ENCODE assay signal across 19 cellular contexts in the genomic region with DNA sequence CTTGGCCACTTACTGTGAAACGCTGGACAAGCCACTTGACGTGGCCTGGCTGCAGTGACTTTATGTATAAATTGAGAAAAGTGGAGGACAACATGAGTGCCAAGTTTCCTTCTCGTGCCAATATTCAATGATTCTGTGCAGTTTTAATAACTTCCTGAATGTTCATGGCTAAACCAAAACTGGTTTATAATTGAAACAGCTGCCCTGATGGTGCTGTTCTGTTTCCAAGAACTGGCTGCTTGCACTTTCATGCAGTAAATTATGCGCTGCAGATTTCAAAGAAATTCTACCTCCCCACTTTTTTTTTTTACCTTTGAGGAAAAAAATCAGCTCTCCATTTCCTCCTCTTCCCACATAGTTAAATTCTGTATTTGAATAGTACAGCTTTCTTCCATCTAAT.
DNase-seq lines count a peak whose midpoint lies in the region; ATAC-seq and TF ChIP-seq lines count a peak whose summit lies in the region.
"Had no signal": no experiment of that assay in that cellular context is flagged by ENCODE, and none has a peak within 500 bp of the region (broad histone marks: within the 10 kb centered on the region; RNA-seq: fewer than 3 reads in every experiment).

No MANE protein-coding gene starts in this region.

- H3K27me3 Mint-ChIP-seq in natural killer cell treated with Interleukin-12 subunit alpha and Interleukin-12 subunit beta and Interleukin-15 and Interleukin-18, amount 100 ng/mL, for 72 hours, result peaks cover 0 to 10% of the 10 kb centered on the region in 2 donors
- peaks cover 0 to 2% of the 10 kb centered on the region in 2 donors for H3K27me3 Mint-ChIP-seq in natural killer cell (ENCODE audit: low read depth in 2 of 2)
- no peaks in the 10 kb centered on the region for H3K27me3 Mint-ChIP-seq in activated T-helper 1 cell treated with anti-CD3 and anti-CD28 coated beads, Interleukin-12 subunit alpha, Interleukin-12 subunit beta, Interleukin-2, Interleukin-4 antibody, amounts not matched to agents 30 ng/mL and 10 ng/mL and 1 ng/mL, durations not matched to agents 14 hours and 24 hours and 36 hours (ENCODE audit: insufficient read depth)
- H3K27me3 Mint-ChIP-seq in stimulated activated naive B cell treated with anti-CD40 and anti-IgM and Interleukin-4, amounts not matched to agents 10 μg/mL and 1 μg/mL and 100 μg/mL, for 72 hours, result peaks cover 0 to 12% of the 10 kb centered on the region in 2 donors

- H3K27ac ChIP-seq in KOPT-K1 (ENCODE audit: low read depth, low read length, poor library complexity, severe bottlenecking), result peak overlapping the region; percentile 84
- H3K27ac ChIP-seq: foreskin keratinocyte, neural progenitor cell, PC-9, transverse colon had no signal

- peaks cover 5 to 32% of the 10 kb centered on the region in 2 donors for H3K4me1 Mint-ChIP-seq in natural killer cell treated with Interleukin-12 subunit alpha and Interleukin-12 subunit beta and Interleukin-15 and Interleukin-18, amount 100 ng/mL, for 72 hours (ENCODE audit: low read depth in 2 of 2)
- H3K4me1 Mint-ChIP-seq in natural killer cell, result peaks cover 0 to 4% of the 10 kb centered on the region in 2 donors
- H3K4me1 Mint-ChIP-seq in activated T-helper 1 cell treated with anti-CD3 and anti-CD28 coated beads, Interleukin-12 subunit alpha, Interleukin-12 subunit beta, Interleukin-2, Interleukin-4 antibody, amounts not matched to agents 30 ng/mL and 10 ng/mL and 1 ng/mL, durations not matched to agents 14 hours and 24 hours and 36 hours (ENCODE audit: low read depth), result peaks cover 68% of the 10 kb centered on the region
- peaks cover 20 to 51% of the 10 kb centered on the region in 2 donors for H3K4me1 Mint-ChIP-seq in stimulated activated naive B cell treated with anti-CD40 and anti-IgM and Interleukin-4, amounts not matched to agents 10 μg/mL and 1 μg/mL and 100 μg/mL, for 72 hours

- H3K4me3 Mint-ChIP-seq in natural killer cell treated with Interleukin-12 subunit alpha and Interleukin-12 subunit beta and Interleukin-15 and Interleukin-18, amount 100 ng/mL, for 72 hours, result peak overlapping the region; percentile 53
- H3K4me3 Mint-ChIP-seq in natural killer cell, result no peak overlapping the region
- peak overlapping the region; percentile 4 for H3K4me3 Mint-ChIP-seq in activated T-helper 1 cell treated with anti-CD3 and anti-CD28 coated beads, Interleukin-12 subunit alpha, Interleukin-12 subunit beta, Interleukin-2, Interleukin-4 antibody, amounts not matched to agents 30 ng/mL and 10 ng/mL and 1 ng/mL, durations not matched to agents 14 hours and 24 hours and 36 hours
- peak overlapping the region in 1 of 2 donors; percentile 59 for H3K4me3 Mint-ChIP-seq in stimulated activated naive B cell treated with anti-CD40 and anti-IgM and Interleukin-4, amounts not matched to agents 10 μg/mL and 1 μg/mL and 100 μg/mL, for 72 hours
- H3K4me3 Mint-ChIP-seq: neural progenitor cell had no signal

- TF ChIP-seq CTCF in natural killer cell (IDR thresholded peaks at IDR 0.05), result no peak

- no peaks in the 10 kb centered on the region for H3K9me3 ChIP-seq in KOPT-K1 (ENCODE audit: insufficient read depth, low read length, poor library complexity, severe bottlenecking)
- H3K9me3 ChIP-seq: ascending aorta, MG63, transverse colon had no signal

- no peak for ATAC-seq in natural killer cell treated with Interleukin-12 subunit alpha and Interleukin-12 subunit beta and Interleukin-15 and Interleukin-18, amount 100 ng/mL, for 72 hours
- no peak for ATAC-seq in natural killer cell
- peak; percentile 52 to 58 for ATAC-seq in stimulated activated naive B cell treated with anti-CD40 and anti-IgM and Interleukin-4, amounts not matched to agents 10 μg/mL and 1 μg/mL and 100 μg/mL, for 72 hours (replicated peaks)
- no peak for ATAC-seq in HG03460 (IDR thresholded peaks at IDR 0.05; ENCODE audit: unreplicated experiment)
- ATAC-seq: foreskin keratinocyte had no signal

- no peaks in the 10 kb centered on the region for H3K9me3 Mint-ChIP-seq in natural killer cell treated with Interleukin-12 subunit alpha and Interleukin-12 subunit beta and Interleukin-15 and Interleukin-18, amount 100 ng/mL, for 72 hours
- H3K9me3 Mint-ChIP-seq in natural killer cell, result no peaks in the 10 kb centered on the region
- peaks cover 4% of the 10 kb centered on the region for H3K9me3 Mint-ChIP-seq in activated T-helper 1 cell treated with anti-CD3 and anti-CD28 coated beads, Interleukin-12 subunit alpha, Interleukin-12 subunit beta, Interleukin-2, Interleukin-4 antibody, amounts not matched to agents 30 ng/mL and 10 ng/mL and 1 ng/mL, durations not matched to agents 14 hours and 24 hours and 36 hours
- H3K9me3 Mint-ChIP-seq in stimulated activated naive B cell treated with anti-CD40 and anti-IgM and Interleukin-4, amounts not matched to agents 10 μg/mL and 1 μg/mL and 100 μg/mL, for 72 hours, result peaks cover 0 to 10% of the 10 kb centered on the region in 2 donors

- peak overlapping the region in 1 of 2 donors; percentile 79 for H3K27ac Mint-ChIP-seq in natural killer cell treated with Interleukin-12 subunit alpha and Interleukin-12 subunit beta and Interleukin-15 and Interleukin-18, amount 100 ng/mL, for 72 hours
- no peak overlapping the region for H3K27ac Mint-ChIP-seq in natural killer cell
- H3K27ac Mint-ChIP-seq in activated T-helper 1 cell treated with anti-CD3 and anti-CD28 coated beads, Interleukin-12 subunit alpha, Interleukin-12 subunit beta, Interleukin-2, Interleukin-4 antibody, amounts not matched to agents 30 ng/mL and 10 ng/mL and 1 ng/mL, durations not matched to agents 14 hours and 24 hours and 36 hours, result peak overlapping the region; percentile 72
- no peak overlapping the region for H3K27ac Mint-ChIP-seq in stimulated activated naive B cell treated with anti-CD40 and anti-IgM and Interleukin-4, amounts not matched to agents 10 μg/mL and 1 μg/mL and 100 μg/mL, for 72 hours
- H3K27ac Mint-ChIP-seq: neural progenitor cell had no signal

- H3K36me3 ChIP-seq in KOPT-K1 (ENCODE audit: insufficient read depth, low read length), result no peaks in the 10 kb centered on the region
- H3K36me3 ChIP-seq: ascending aorta, MG63, neural progenitor cell, transverse colon had no signal

- DNase-seq in natural killer cell treated with Interleukin-12 subunit alpha and Interleukin-12 subunit beta and Interleukin-15 and Interleukin-18, amount 100 ng/mL, for 72 hours (ENCODE audit: low spot score), result no peak
- DNase-seq in natural killer cell, result no peak
- no peak for DNase-seq in activated T-helper 1 cell treated with anti-CD3 and anti-CD28 coated beads, Interleukin-12 subunit alpha, Interleukin-12 subunit beta, Interleukin-2, Interleukin-4 antibody, amounts not matched to agents 30 ng/mL and 10 ng/mL and 1 ng/mL, durations not matched to agents 14 hours and 24 hours and 36 hours (ENCODE audit: low spot score)
- DNase-seq in stimulated activated naive B cell treated with anti-CD40 and anti-IgM and Interleukin-4, amounts not matched to agents 10 μg/mL and 1 μg/mL and 100 μg/mL, for 72 hours, result no peak
- no peak for DNase-seq in superior temporal gyrus (ENCODE audit: extremely low spot score)
- no peak for DNase-seq in Ammon's horn (ENCODE audit: low spot score)
- DNase-seq: activated gamma-delta T cell treated with Interleukin-2 at 50 U/mL for 16 hours; DMS53; foreskin keratinocyte; hippocampal formation; MG63; NCI-H146; PC-9; stimulated activated naive CD4-positive, alpha-beta T cell; transverse colon had no signal

- intact Hi-C loops in natural killer cell (cut with micrococcal nuclease), result no loop called here
- intact Hi-C loops in activated T-helper 1 cell treated with anti-CD3 and anti-CD28 coated beads, Interleukin-12 subunit alpha, Interleukin-12 subunit beta, Interleukin-2, Interleukin-4 antibody, amounts not matched to agents 30 ng/mL and 10 ng/mL and 1 ng/mL, durations not matched to agents 14 hours and 24 hours and 36 hours (cut with micrococcal nuclease), result loop anchor here (1.0 to 5.0 kb wide), 5 partner anchors 21 to 571 kb away; no protein-coding TSS in a partner anchor

- no peaks in the 10 kb centered on the region for H3K36me3 Mint-ChIP-seq in natural killer cell treated with Interleukin-12 subunit alpha and Interleukin-12 subunit beta and Interleukin-15 and Interleukin-18, amount 100 ng/mL, for 72 hours
- no peaks in the 10 kb centered on the region for H3K36me3 Mint-ChIP-seq in natural killer cell
- peaks cover 7% of the 10 kb centered on the region for H3K36me3 Mint-ChIP-seq in activated T-helper 1 cell treated with anti-CD3 and anti-CD28 coated beads, Interleukin-12 subunit alpha, Interleukin-12 subunit beta, Interleukin-2, Interleukin-4 antibody, amounts not matched to agents 30 ng/mL and 10 ng/mL and 1 ng/mL, durations not matched to agents 14 hours and 24 hours and 36 hours (ENCODE audit: low read depth)
- H3K36me3 Mint-ChIP-seq in stimulated activated naive B cell treated with anti-CD40 and anti-IgM and Interleukin-4, amounts not matched to agents 10 μg/mL and 1 μg/mL and 100 μg/mL, for 72 hours, result no peaks in the 10 kb centered on the region
- H3K36me3 Mint-ChIP-seq: neural progenitor cell had no signal

Comparison
In these comparisons a context has a peak if more than half of its experiments do, and no peak if none do; other contexts are left out.
1. ATAC-seq: peak in stimulated activated naive B cell treated with anti-CD40 and anti-IgM and Interleukin-4, amounts not matched to agents 10 μg/mL and 1 μg/mL and 100 μg/mL, for 72 hours (2 of 2); none in natural killer cell treated with Interleukin-12 subunit alpha and Interleukin-12 subunit beta and Interleukin-15 and Interleukin-18, amount 100 ng/mL, for 72 hours (0 of 2), natural killer cell (0 of 3) and HG03460 (single experiment).